8 cellular contexts compared by ENCODE assay signal in genomic region chr19:44903602-44904425, GRCh38. TPM values are rescaled to one million over a fixed set of nuclear protein-coding genes. Genes with fewer than 3 reads are reported as not detected.
DNase-seq lines count a peak whose midpoint lies in the region; ATAC-seq and TF ChIP-seq lines count a peak whose summit lies in the region.

No MANE protein-coding gene starts in this region.

- ATAC-seq in omental fat pad (ENCODE audit: low FRiP score): peak; percentile 33

- H3K27ac ChIP-seq in HL-60 (replicated peaks) (no peak overlapping the region), tibial artery (no peak overlapping the region)

- H3K36me3 ChIP-seq in tibial artery: peaks cover 25 to 44% (median 38%) of the 10 kb centered on the region in 3 donors

- peak overlapping the region in 1 of 2 donors; percentile 11 for H3K4me3 Mint-ChIP-seq in CD14-positive monocyte

- peaks cover 27 to 36% (median 30%) of the 10 kb centered on the region in 3 donors for H3K27me3 Mint-ChIP-seq in CD14-positive monocyte (ENCODE audit: low read depth in 3 of 3)

- H3K4me1 Mint-ChIP-seq in CD14-positive monocyte: peaks cover 11% of the 10 kb centered on the region

- peaks cover 10% of the 10 kb centered on the region for H3K27me3 ChIP-seq in HL-60 (ENCODE audit: insufficient read depth, poor library complexity, severe bottlenecking)
- peaks cover 0 to 45% of the 10 kb centered on the region in 2 donors for H3K27me3 ChIP-seq in tibial artery

- peaks cover 32 to 39% of the 10 kb centered on the region in 2 donors for H3K36me3 Mint-ChIP-seq in CD14-positive monocyte

- H3K4me3 ChIP-seq in HL-60 (replicated peaks; ENCODE audit: insufficient read depth, low read length) (no peak overlapping the region), foreskin fibroblast (ENCODE audit: low read depth in 1 of 2, low read length in 2 of 2) (no peak overlapping the region), tibial artery (no peak overlapping the region)

- intact Hi-C loops in CD14-positive monocyte (cut with micrococcal nuclease) (loop anchor here (1.0 to 5.0 kb wide), 3 partner anchors 47 to 153 kb away; no protein-coding TSS in a partner anchor), tibial artery (cut with DNase I; ENCODE audit: low total_unique reads) (loop anchor here (5.0 to 10.0 kb wide), 2 partner anchors 48 to 151 kb away; no protein-coding TSS in a partner anchor)

- DNase-seq in CD14-positive monocyte (ENCODE audit: low spot score) (no peak), HL-60 (ENCODE audit: low read depth in 1 of 2, low spot score in 1 of 2) (peak in 1 of 2 experiments; percentile 72), RKO (ENCODE audit: low spot score) (peak; percentile 55), foreskin fibroblast (peak; percentile 54 to 88), omental fat pad (ENCODE audit: low spot score) (peak; percentile 85), tibial artery (peak; percentile 64 to 81), SKM-1 (lab: John Stamatoyannopoulos, UW; ENCODE audit: unreplicated experiment) (no peak)
- peak; percentile 68 for DNase-seq in activated T-helper 9 cell treated with anti-CD3 and anti-CD28 coated beads, Interleukin-2, amount 50 U/mL, for 16 hours (ENCODE audit: low read depth)

- no peak overlapping the region for H3K27ac Mint-ChIP-seq in CD14-positive monocyte

- H3K9me3 Mint-ChIP-seq in CD14-positive monocyte: peaks cover 0 to 9% (median 2%) of the 10 kb centered on the region in 7 donors

- H3K4me1 ChIP-seq in tibial artery: peaks cover 0 to 18% (median 0%) of the 10 kb centered on the region in 4 donors

- TF ChIP-seq CTCF in CD14-positive monocyte (IDR thresholded peaks at IDR 0.05) (peak; percentile 99), HL-60 (IDR thresholded peaks at IDR 0.05; ENCODE audit: insufficient read depth, low read length) (peak; percentile 80), foreskin fibroblast (IDR thresholded peaks at IDR 0.05; ENCODE audit: low read depth, low read length) (peak; percentile 96), omental fat pad (IDR thresholded peaks at IDR 0.05) (peak in 2 of 3 donors; percentile 79 to 89), tibial artery (IDR thresholded peaks at IDR 0.05) (peak; percentile 92 to 99)

- no peaks in the 10 kb centered on the region for H3K9me3 ChIP-seq in tibial artery

RNA-seq across cellular contexts. Expression of gene APOE, which starts 1.8 kb away (rescaled TPM):
- under 1 TPM in 1 of 2 donors, not detected in 1; 0.30 TPM for polyA plus RNA-seq in CD14-positive monocyte
- 100 to 1,000 TPM; 248 to 920 (median 429) TPM for total RNA-seq in omental fat pad

RNA-seq across cellular contexts. Expression of gene APOC1, which starts 10.6 kb away (rescaled TPM):
- polyA plus RNA-seq in CD14-positive monocyte: not detected
- total RNA-seq in omental fat pad: 100 to 1,000 TPM in 1 of 4 donors, 10 to 100 TPM in 3; 12.3 to 121 (median 21.8) TPM

RNA-seq across cellular contexts. Expression of gene TOMM40, which starts 12.8 kb away (rescaled TPM):
- polyA plus RNA-seq in CD14-positive monocyte: 10 to 100 TPM; 15.0 to 16.4 TPM
- 100 to 1,000 TPM in 1 of 4 donors, 10 to 100 TPM in 3; 37.2 to 121 (median 44.2) TPM for total RNA-seq in omental fat pad

RNA-seq across cellular contexts. Expression of gene APOC4, which starts 38.2 kb away (rescaled TPM):
- polyA plus RNA-seq in CD14-positive monocyte: not detected
- total RNA-seq in omental fat pad: not detected

RNA-seq across cellular contexts. Expression of gene APOC2, which starts 42.0 kb away (rescaled TPM):
- not detected for polyA plus RNA-seq in CD14-positive monocyte
- 1 to 10 TPM in 2 of 4 donors, not detected in 2; 1.9 to 9.0 TPM for total RNA-seq in omental fat pad

Comparison
In these comparisons a context has a peak if more than half of its experiments do, and no peak if none do; other contexts are left out.
1. DNase-seq: peak in RKO (single experiment), activated T-helper 9 cell treated with anti-CD3 and anti-CD28 coated beads, Interleukin-2, amount 50 U/mL, for 16 hours (single experiment), foreskin fibroblast (2 of 2), omental fat pad (single experiment) and tibial artery (2 of 2); none in CD14-positive monocyte (single experiment) and SKM-1 (single experiment).
2. Peak in every context shown above with its lines, with median percentiles within 50 percentile points of each other: CTCF ChIP-seq.